In genomic region chr9:75780185-75780584, GRCh38 we compare ENCODE assay signal across 8 cellular contexts.
"Had no signal": no experiment of that assay in that cellular context is flagged by ENCODE, and none has a peak within 500 bp of the region (broad histone marks: within the 10 kb centered on the region; RNA-seq: fewer than 3 reads in every experiment).

No MANE protein-coding gene starts in this region.

- FAIRE-seq: G401.6, GM12878, GM12891, GM12892, GM18507, GM19239 had no signal

- ATAC-seq: GM12878 had no signal

- DNase-seq: GDM1, GF-D8 had no signal

- H3K4me3 ChIP-seq: GM12878 had no signal
